In the genomic region with DNA sequence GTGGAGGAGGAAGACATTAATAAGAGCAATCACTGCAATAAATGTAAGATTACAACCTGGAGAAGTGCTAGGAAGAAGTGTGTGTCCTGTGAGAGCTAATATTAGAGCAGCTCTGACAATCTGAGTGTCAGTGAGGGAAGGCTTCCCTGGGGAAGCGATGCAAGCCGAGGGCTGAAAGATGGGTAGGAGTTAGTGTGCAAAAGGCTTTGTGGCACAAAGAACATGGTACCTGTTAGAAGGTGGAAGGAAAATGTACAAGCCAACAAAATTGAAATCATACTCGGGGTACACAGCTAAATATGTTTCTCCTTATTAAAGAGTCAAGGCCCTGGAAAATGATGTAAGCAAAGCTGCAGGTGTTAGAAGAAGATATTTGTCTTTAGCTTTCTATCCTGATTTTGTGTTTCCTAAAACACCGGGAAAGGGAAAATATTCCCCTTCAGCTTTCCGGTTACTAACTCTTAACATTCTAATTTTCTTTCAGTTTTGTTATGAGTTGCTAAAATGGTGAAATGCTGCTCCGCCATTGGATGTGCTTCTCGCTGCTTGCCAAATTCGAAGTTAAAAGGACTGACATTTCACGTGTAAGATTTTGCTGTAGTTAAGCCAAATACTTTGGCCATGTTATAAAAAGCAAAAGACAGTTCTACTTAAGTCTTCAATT, we compare ENCODE assay signal across 8 cellular contexts. TPM values are rescaled to one million over a fixed set of nuclear protein-coding genes. Genes with fewer than 3 reads are reported as not detected.
A peak's percentile ranks its signal among the peaks of the same experiment; 100 is the strongest.
DNase-seq lines count a peak whose midpoint lies in the region.

No MANE protein-coding gene starts in this region.

- peak; percentile 17 for DNase-seq in stimulated activated CD4-positive, alpha-beta T cell treated with anti-CD3 and anti-CD28 coated beads, Interleukin-4, amount 100 ng/mL, for 24 hours
- no peak for DNase-seq in stimulated activated CD4-positive, alpha-beta T cell treated with anti-CD3 and anti-CD28 coated beads, Interleukin-4, amount 100 ng/mL, for 4 hours
- DNase-seq in HT-29 (ENCODE audit: low spot score): peak; percentile 38
- no peak for DNase-seq in activated naive CD8-positive, alpha-beta T cell treated with anti-CD3 and anti-CD28 coated beads for 36 hours
- DNase-seq in substantia nigra (lab: John Stamatoyannopoulos, UW): peak in 6 of 49 donors; percentile 1 to 10 (median 7)
- no peak for DNase-seq in HuH-7 (ENCODE audit: low spot score)
- no peak for DNase-seq in NCI-H1092 treated with DMSO at 0.1 percent for 48 hours (lab: John Stamatoyannopoulos, UW)

- H3K36me3 Mint-ChIP-seq in activated naive CD8-positive, alpha-beta T cell treated with anti-CD3 and anti-CD28 coated beads for 36 hours: peaks cover 32% of the 10 kb centered on the region

- peak overlapping the region; percentile 99 for H3K27ac Mint-ChIP-seq in activated naive CD8-positive, alpha-beta T cell treated with anti-CD3 and anti-CD28 coated beads for 36 hours

- H3K36me3 ChIP-seq in iPS-18a (ENCODE audit: control insufficient read depth, low read depth, low read length): peaks cover 19% of the 10 kb centered on the region

- H3K27me3 ChIP-seq in iPS-18a (ENCODE audit: control insufficient read depth, insufficient read depth, low read length): no peaks in the 10 kb centered on the region

- H3K9ac ChIP-seq in iPS-18a (ENCODE audit: low read length): peak overlapping the region; percentile 81

- H3K4me3 ChIP-seq in iPS-18a (ENCODE audit: low read length): peak overlapping the region; percentile 88

- H3K4me1 Mint-ChIP-seq in activated naive CD8-positive, alpha-beta T cell treated with anti-CD3 and anti-CD28 coated beads for 36 hours: peaks cover 35% of the 10 kb centered on the region

- peaks cover 26% of the 10 kb centered on the region for H3K4me1 ChIP-seq in iPS-18a (ENCODE audit: control insufficient read depth, low read depth, low read length)

- peaks cover under 1% of the 10 kb centered on the region for H3K9me3 Mint-ChIP-seq in activated naive CD8-positive, alpha-beta T cell treated with anti-CD3 and anti-CD28 coated beads for 36 hours

- H3K9me3 ChIP-seq in iPS-18a (ENCODE audit: control insufficient read depth, low read depth, low read length): no peaks in the 10 kb centered on the region

- peak overlapping the region; percentile 45 for H3K27ac ChIP-seq in iPS-18a (ENCODE audit: low read length)
- peak overlapping the region; percentile 93 for H3K27ac ChIP-seq in substantia nigra (ENCODE audit: low read depth, low read length, poor library complexity, severe bottlenecking)

- H3K4me3 Mint-ChIP-seq in activated naive CD8-positive, alpha-beta T cell treated with anti-CD3 and anti-CD28 coated beads for 36 hours: no peak overlapping the region

- H3K27me3 Mint-ChIP-seq in activated naive CD8-positive, alpha-beta T cell treated with anti-CD3 and anti-CD28 coated beads for 36 hours: no peaks in the 10 kb centered on the region

RNA-seq across cellular contexts. Expression of gene THAP6, which starts 0.8 kb away (rescaled TPM):
- total RNA-seq in HT-29 (2014; rRNA removed; shearing (Covaris generic)): 4.8 and 5.4 TPM in 2 replicates
- total RNA-seq in activated naive CD8-positive, alpha-beta T cell treated with anti-CD3 and anti-CD28 coated beads for 36 hours: 10 to 100 TPM; 16.2 to 21.1 TPM

RNA-seq across cellular contexts. Expression of gene RCHY1, which starts 0.9 kb away (rescaled TPM):
- total RNA-seq in HT-29 (2014; rRNA removed; shearing (Covaris generic)): 6.2 and 10.8 TPM in 2 replicates
- 10 to 100 TPM; 29.9 to 32.4 TPM for total RNA-seq in activated naive CD8-positive, alpha-beta T cell treated with anti-CD3 and anti-CD28 coated beads for 36 hours

RNA-seq across cellular contexts. Expression of gene ODAPH, which starts 40.8 kb away (rescaled TPM):
- total RNA-seq in HT-29 (2014; rRNA removed; shearing (Covaris generic)): not detected in 2 replicates
- not detected for total RNA-seq in activated naive CD8-positive, alpha-beta T cell treated with anti-CD3 and anti-CD28 coated beads for 36 hours

Comparison
In these comparisons a context has a peak if more than half of its experiments do, and no peak if none do; other contexts are left out.
1. DNase-seq: peak in stimulated activated CD4-positive, alpha-beta T cell treated with anti-CD3 and anti-CD28 coated beads, Interleukin-4, amount 100 ng/mL, for 24 hours (single experiment) and HT-29 (single experiment); none in stimulated activated CD4-positive, alpha-beta T cell treated with anti-CD3 and anti-CD28 coated beads, Interleukin-4, amount 100 ng/mL, for 4 hours (0 of 2), activated naive CD8-positive, alpha-beta T cell treated with anti-CD3 and anti-CD28 coated beads for 36 hours (single experiment), HuH-7 (single experiment) and NCI-H1092 treated with DMSO at 0.1 percent for 48 hours (single experiment).